In the genomic region with DNA sequence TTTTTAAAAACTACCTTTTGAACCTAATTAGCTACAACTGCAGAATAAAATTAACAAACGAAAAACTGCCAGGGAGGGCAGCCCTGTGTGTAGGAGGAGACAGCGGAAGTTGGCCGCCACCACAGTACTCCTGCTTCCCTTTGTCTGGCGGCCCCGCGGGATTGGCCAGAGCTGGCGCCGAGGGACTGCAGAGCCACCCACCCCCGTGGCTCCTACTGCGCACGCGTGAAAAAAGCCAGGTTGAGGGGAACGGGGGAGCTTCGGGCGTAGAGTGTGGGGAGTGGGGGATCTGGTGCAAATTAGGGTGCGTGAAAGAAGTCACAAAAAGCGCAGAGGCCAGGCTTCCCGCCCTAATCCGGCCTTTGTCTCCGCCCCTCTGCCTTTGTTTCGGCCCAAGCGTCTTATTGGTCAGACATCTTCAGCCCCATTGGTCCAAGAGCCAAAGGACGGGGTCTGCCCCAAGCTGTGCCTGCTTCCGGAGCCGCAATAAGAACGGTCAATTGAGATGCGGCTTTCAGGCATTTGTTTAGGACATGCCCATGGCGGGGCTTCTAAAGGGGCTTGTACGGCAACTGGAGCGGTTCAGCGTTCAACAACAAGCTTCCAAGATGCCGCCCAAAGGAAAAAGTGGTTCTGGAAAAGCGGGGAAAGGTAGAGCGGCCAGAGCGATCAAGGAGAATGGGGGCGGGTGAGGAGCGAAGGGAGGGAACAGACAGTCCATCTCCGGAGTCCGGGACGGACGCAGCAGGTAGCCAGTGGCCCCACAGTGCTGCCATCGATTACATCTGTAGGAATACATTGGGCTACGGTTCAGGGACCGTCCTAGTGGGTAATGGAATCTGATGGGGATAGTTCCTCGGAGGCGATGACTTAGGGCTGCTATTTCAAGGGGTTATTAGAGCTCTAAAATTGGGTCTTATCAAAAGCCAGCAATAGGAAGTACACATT, we compare ENCODE assay signal across 8 cellular contexts. TPM values are rescaled to one million over a fixed set of nuclear protein-coding genes. Genes with fewer than 3 reads are reported as not detected.
DNase-seq lines count a peak whose midpoint lies in the region; ATAC-seq and TF ChIP-seq lines count a peak whose summit lies in the region.

Gene PIN4 (plus strand): TSS at position 580 of the 948 bp plus-strand sequence. CDS start 29 bp downstream, at position 609.

- H3K4me1 ChIP-seq in DND-41 (ENCODE audit: insufficient read depth, low read length) (peaks cover 32% of the 10 kb centered on the region), GM23338 (ENCODE audit: insufficient read depth) (no peaks in the 10 kb centered on the region), fibroblast of lung (ENCODE audit: control insufficient read depth, extremely low read depth, insufficient read depth, low read length) (peaks cover 3% of the 10 kb centered on the region)
- H3K4me1 ChIP-seq in naive thymus-derived CD4-positive, alpha-beta T cell (ENCODE audit: control insufficient read depth in 2 of 2, insufficient read depth in 2 of 2, low read length in 2 of 2): peaks cover 8 to 19% of the 10 kb centered on the region in 2 donors

- peak; percentile 93 for ATAC-seq in DND-41 (ENCODE audit: insufficient read depth, low read depth)
- ATAC-seq in GM23338: peak; percentile 98
- peak; percentile 94 for ATAC-seq in naive thymus-derived CD4-positive, alpha-beta T cell
- ATAC-seq in stimulated activated naive B cell treated with anti-CD40 and anti-IgM and Interleukin-4, amounts not matched to agents 10 μg/mL and 1 μg/mL and 100 μg/mL, for 72 hours (replicated peaks): peak; percentile 94 to 95

- H3K9ac ChIP-seq in DND-41 (ENCODE audit: low read depth, low read length) (peak within 1 kb of the TSS; percentile 66), fibroblast of lung (ENCODE audit: insufficient read depth, low read length) (peak within 1 kb of the TSS; percentile 73)

- H3K36me3 Mint-ChIP-seq in GM23338 (ENCODE audit: low read depth): no peaks in the 10 kb centered on the region
- peaks cover 3% of the 10 kb centered on the region for H3K36me3 Mint-ChIP-seq in activated T-helper 1 cell treated with anti-CD3 and anti-CD28 coated beads, Interleukin-12 subunit alpha, Interleukin-12 subunit beta, Interleukin-2, Interleukin-4 antibody, amounts not matched to agents 30 ng/mL and 10 ng/mL and 1 ng/mL, durations not matched to agents 14 hours and 24 hours and 36 hours (ENCODE audit: low read depth)
- peaks cover 0 to 8% (median 4%) of the 10 kb centered on the region in 5 donors for H3K36me3 Mint-ChIP-seq in naive thymus-derived CD4-positive, alpha-beta T cell
- peaks cover 0 to 4% of the 10 kb centered on the region in 2 donors for H3K36me3 Mint-ChIP-seq in stimulated activated naive B cell treated with anti-CD40 and anti-IgM and Interleukin-4, amounts not matched to agents 10 μg/mL and 1 μg/mL and 100 μg/mL, for 72 hours

- H3K36me3 ChIP-seq in DND-41 (ENCODE audit: insufficient read depth, low read length) (peaks cover 6% of the 10 kb centered on the region; the same call in 1 of the 2 replicates), GM23338 (ENCODE audit: insufficient read depth) (no peaks in the 10 kb centered on the region), fibroblast of lung (ENCODE audit: control insufficient read depth, insufficient read depth, low read length) (no peaks in the 10 kb centered on the region)
- H3K36me3 ChIP-seq in naive thymus-derived CD4-positive, alpha-beta T cell (ENCODE audit: control insufficient read depth in 2 of 3, insufficient read depth in 3 of 3, low read length in 3 of 3): no peaks in the 10 kb centered on the region

- H3K27me3 ChIP-seq in DND-41 (ENCODE audit: insufficient read depth, low read length, poor library complexity) (no peaks in the 10 kb centered on the region), GM23338 (ENCODE audit: insufficient read depth) (no peaks in the 10 kb centered on the region), fibroblast of lung (ENCODE audit: control insufficient read depth, insufficient read depth, low read length) (no peaks in the 10 kb centered on the region)
- H3K27me3 ChIP-seq in naive thymus-derived CD4-positive, alpha-beta T cell (ENCODE audit: control insufficient read depth in 2 of 2, insufficient read depth in 2 of 2, low read length in 2 of 2): no peaks in the 10 kb centered on the region

- H3K27me3 Mint-ChIP-seq in GM23338 (ENCODE audit: insufficient read depth, low read depth, poor library complexity): no peaks in the 10 kb centered on the region
- no peaks in the 10 kb centered on the region for H3K27me3 Mint-ChIP-seq in activated T-helper 1 cell treated with anti-CD3 and anti-CD28 coated beads, Interleukin-12 subunit alpha, Interleukin-12 subunit beta, Interleukin-2, Interleukin-4 antibody, amounts not matched to agents 30 ng/mL and 10 ng/mL and 1 ng/mL, durations not matched to agents 14 hours and 24 hours and 36 hours (ENCODE audit: insufficient read depth)
- H3K27me3 Mint-ChIP-seq in naive thymus-derived CD4-positive, alpha-beta T cell: no peaks in the 10 kb centered on the region
- no peaks in the 10 kb centered on the region for H3K27me3 Mint-ChIP-seq in stimulated activated naive B cell treated with anti-CD40 and anti-IgM and Interleukin-4, amounts not matched to agents 10 μg/mL and 1 μg/mL and 100 μg/mL, for 72 hours

- intact Hi-C loops in activated T-helper 1 cell treated with anti-CD3 and anti-CD28 coated beads, Interleukin-12 subunit alpha, Interleukin-12 subunit beta, Interleukin-2, Interleukin-4 antibody, amounts not matched to agents 30 ng/mL and 10 ng/mL and 1 ng/mL, durations not matched to agents 14 hours and 24 hours and 36 hours (cut with micrococcal nuclease): loop anchor here (1.0 to 2.0 kb wide), 6 partner anchors 12 to 391 kb away; partner anchors contain the start of genes HDAC8, RPS4X and RTL5
- intact Hi-C loops in naive thymus-derived CD4-positive, alpha-beta T cell (cut with micrococcal nuclease): loop anchor here (1.0 to 10.0 kb wide), 10 partner anchors 12 to 392 kb away; partner anchors contain the start of genes ERCC6L (in 2 of the 2), RPS4X (in 2 of the 2) and RTL5 (in 1 of the 2)

- POLR2A ChIA-PET in naive thymus-derived CD4-positive, alpha-beta T cell (lab: Charles Lee): interaction anchor here (1.0 to 2.4 kb wide), 8 partner anchors 9 to 125 kb away, joined by 3 to 12 read pairs (median 3); partner anchors contain the start of gene RPS4X

- H2AFZ ChIP-seq in DND-41 (ENCODE audit: low read depth, low read length) (peak within 1 kb of the TSS; percentile 79), GM23338 (no peak within 1 kb of the TSS), fibroblast of lung (ENCODE audit: low read length) (peak within 1 kb of the TSS; percentile 73)

- no peaks in the 10 kb centered on the region; the same call in 1 of the 2 replicates for H4K20me1 ChIP-seq in DND-41 (ENCODE audit: insufficient read depth, low read length)
- H4K20me1 ChIP-seq in GM23338 (replicated peaks; ENCODE audit: insufficient read depth): no peaks in the 10 kb centered on the region
- H4K20me1 ChIP-seq in fibroblast of lung (ENCODE audit: control insufficient read depth, extremely low read depth, insufficient read depth, low read length): no peaks in the 10 kb centered on the region

- H3K27ac ChIP-seq in DND-41 (ENCODE audit: low read length): peak within 1 kb of the TSS; percentile 97
- peak within 1 kb of the TSS; percentile 87 for H3K27ac ChIP-seq in GM23338 (ENCODE audit: low read depth)
- peak within 1 kb of the TSS; percentile 73 for H3K27ac ChIP-seq in fibroblast of lung (ENCODE audit: insufficient read depth, low read length)
- H3K27ac ChIP-seq in naive thymus-derived CD4-positive, alpha-beta T cell (ENCODE audit: low read depth, low read length): peak within 1 kb of the TSS; percentile 74

- H3K79me2 ChIP-seq in DND-41 (ENCODE audit: insufficient read depth, low read length) (peaks cover 35% of the 10 kb centered on the region), GM23338 (replicated peaks; ENCODE audit: insufficient read depth) (peaks cover 15% of the 10 kb centered on the region), fibroblast of lung (ENCODE audit: control insufficient read depth, insufficient read depth, low read length) (peaks cover 15% of the 10 kb centered on the region)

- H3K27ac Mint-ChIP-seq in GM23338: no peak within 1 kb of the TSS
- no peak within 1 kb of the TSS for H3K27ac Mint-ChIP-seq in activated T-helper 1 cell treated with anti-CD3 and anti-CD28 coated beads, Interleukin-12 subunit alpha, Interleukin-12 subunit beta, Interleukin-2, Interleukin-4 antibody, amounts not matched to agents 30 ng/mL and 10 ng/mL and 1 ng/mL, durations not matched to agents 14 hours and 24 hours and 36 hours
- peak within 1 kb of the TSS in 1 of 9 donors; percentile 4 for H3K27ac Mint-ChIP-seq in naive thymus-derived CD4-positive, alpha-beta T cell
- H3K27ac Mint-ChIP-seq in stimulated activated naive B cell treated with anti-CD40 and anti-IgM and Interleukin-4, amounts not matched to agents 10 μg/mL and 1 μg/mL and 100 μg/mL, for 72 hours: no peak within 1 kb of the TSS

- TF ChIP-seq CTCF in DND-41 (IDR thresholded peaks at IDR 0.05; ENCODE audit: borderline replicate concordance, extremely low read depth, low read length, poor library complexity, severe bottlenecking) (no peak), GM23338 (conservative IDR thresholded peaks at IDR 0.05; ENCODE audit: low read depth in 2 of 2) (no peak), fibroblast of lung (conservative IDR thresholded peaks at IDR 0.05 in 1 of 2, IDR thresholded peaks at IDR 0.05 in 1 of 2; ENCODE audit: low read depth in 1 of 2, low read length in 2 of 2) (no peak)

- H3K4me2 ChIP-seq in DND-41 (ENCODE audit: insufficient read depth, low read length) (peak within 1 kb of the TSS; percentile 86), GM23338 (peak within 1 kb of the TSS; percentile 77), fibroblast of lung (ENCODE audit: extremely low read depth, insufficient read depth, low read length) (peak within 1 kb of the TSS; percentile 78)

- CTCF ChIA-PET in naive thymus-derived CD4-positive, alpha-beta T cell (lab: Charles Lee): interaction anchor here (0.6 to 1.6 kb wide), 3 partner anchors 12 to 96 kb away, joined by 3 to 4 read pairs (median 4); partner anchors contain the start of gene RPS4X

- no peak within 1 kb of the TSS for H3K4me3 Mint-ChIP-seq in GM23338
- H3K4me3 Mint-ChIP-seq in activated T-helper 1 cell treated with anti-CD3 and anti-CD28 coated beads, Interleukin-12 subunit alpha, Interleukin-12 subunit beta, Interleukin-2, Interleukin-4 antibody, amounts not matched to agents 30 ng/mL and 10 ng/mL and 1 ng/mL, durations not matched to agents 14 hours and 24 hours and 36 hours: no peak within 1 kb of the TSS
- H3K4me3 Mint-ChIP-seq in naive thymus-derived CD4-positive, alpha-beta T cell: no peak within 1 kb of the TSS
- no peak within 1 kb of the TSS for H3K4me3 Mint-ChIP-seq in stimulated activated naive B cell treated with anti-CD40 and anti-IgM and Interleukin-4, amounts not matched to agents 10 μg/mL and 1 μg/mL and 100 μg/mL, for 72 hours

- H3K9me3 ChIP-seq in DND-41 (ENCODE audit: insufficient read depth, low read length, severe bottlenecking) (no peaks in the 10 kb centered on the region), fibroblast of lung (ENCODE audit: control insufficient read depth, insufficient read depth, low read depth, low read length) (no peaks in the 10 kb centered on the region)
- no peaks in the 10 kb centered on the region for H3K9me3 ChIP-seq in naive thymus-derived CD4-positive, alpha-beta T cell (ENCODE audit: control insufficient read depth in 2 of 3, low read length in 3 of 3)

- H3K4me1 Mint-ChIP-seq in GM23338: no peaks in the 10 kb centered on the region; the same call in 2 of the 3 replicates
- H3K4me1 Mint-ChIP-seq in activated T-helper 1 cell treated with anti-CD3 and anti-CD28 coated beads, Interleukin-12 subunit alpha, Interleukin-12 subunit beta, Interleukin-2, Interleukin-4 antibody, amounts not matched to agents 30 ng/mL and 10 ng/mL and 1 ng/mL, durations not matched to agents 14 hours and 24 hours and 36 hours (ENCODE audit: low read depth): peaks cover 16% of the 10 kb centered on the region
- H3K4me1 Mint-ChIP-seq in naive thymus-derived CD4-positive, alpha-beta T cell: peaks cover 4 to 24% (median 16%) of the 10 kb centered on the region in 7 donors
- H3K4me1 Mint-ChIP-seq in stimulated activated naive B cell treated with anti-CD40 and anti-IgM and Interleukin-4, amounts not matched to agents 10 μg/mL and 1 μg/mL and 100 μg/mL, for 72 hours: peaks cover 0 to 3% of the 10 kb centered on the region in 2 donors

- peaks cover 13% of the 10 kb centered on the region; the same call in 2 of the 3 replicates for H3K9me3 Mint-ChIP-seq in GM23338
- no peaks in the 10 kb centered on the region for H3K9me3 Mint-ChIP-seq in activated T-helper 1 cell treated with anti-CD3 and anti-CD28 coated beads, Interleukin-12 subunit alpha, Interleukin-12 subunit beta, Interleukin-2, Interleukin-4 antibody, amounts not matched to agents 30 ng/mL and 10 ng/mL and 1 ng/mL, durations not matched to agents 14 hours and 24 hours and 36 hours
- no peaks in the 10 kb centered on the region for H3K9me3 Mint-ChIP-seq in naive thymus-derived CD4-positive, alpha-beta T cell
- no peaks in the 10 kb centered on the region for H3K9me3 Mint-ChIP-seq in stimulated activated naive B cell treated with anti-CD40 and anti-IgM and Interleukin-4, amounts not matched to agents 10 μg/mL and 1 μg/mL and 100 μg/mL, for 72 hours

- H3K4me3 ChIP-seq in DND-41 (ENCODE audit: low read depth in 1 of 2, low read length in 2 of 2) (peak within 1 kb of the TSS; percentile 43 to 81; a peak in 3 of 4 replicates), GM23338 (peak within 1 kb of the TSS; percentile 76), fibroblast of lung (replicated peaks in 1 of 4; ENCODE audit: control extremely low read depth in 1 of 4, insufficient read depth in 1 of 4, low read depth in 3 of 4, low read length in 4 of 4) (peak within 1 kb of the TSS; percentile 82 to 90 (median 84))
- H3K4me3 ChIP-seq in naive thymus-derived CD4-positive, alpha-beta T cell (ENCODE audit: low read length): peak within 1 kb of the TSS; percentile 65

- no peaks in the 10 kb centered on the region for H3F3A ChIP-seq in GM23338 (replicated peaks; ENCODE audit: low read depth)

- no peaks in the 10 kb centered on the region for H3K9me2 ChIP-seq in GM23338 (ENCODE audit: insufficient read depth)

- peak; percentile 95 for DNase-seq in DND-41
- peak; percentile 95 for DNase-seq in GM23338 (ENCODE audit: low spot score)
- peak; percentile 91 for DNase-seq in Kasumi-1 (lab: John Stamatoyannopoulos, UW)
- DNase-seq in RKO (ENCODE audit: low spot score): peak; percentile 95
- peak; percentile 76 for DNase-seq in activated T-helper 1 cell treated with anti-CD3 and anti-CD28 coated beads, Interleukin-12 subunit alpha, Interleukin-12 subunit beta, Interleukin-2, Interleukin-4 antibody, amounts not matched to agents 30 ng/mL and 10 ng/mL and 1 ng/mL, durations not matched to agents 14 hours and 24 hours and 36 hours (ENCODE audit: low spot score)
- peak; percentile 97 to 98 for DNase-seq in fibroblast of lung (ENCODE audit: low read depth in 2 of 2)
- DNase-seq in naive thymus-derived CD4-positive, alpha-beta T cell: peak; percentile 55 to 83 (median 77)
- peak; percentile 93 for DNase-seq in stimulated activated naive B cell treated with anti-CD40 and anti-IgM and Interleukin-4, amounts not matched to agents 10 μg/mL and 1 μg/mL and 100 μg/mL, for 72 hours

RNA-seq across cellular contexts. Expression of gene PIN4, which starts in this region (rescaled TPM):
- total RNA-seq in GM23338 (2014; rRNA removed; shearing (Covaris generic)): 3.5 and 7.2 TPM in 2 replicates
- 72.5 and 80.6 TPM in 2 replicates for polyA plus RNA-seq in GM23338 (2016; fragmentation: Nextera tagmentation; extraction: Ambion mirVana)
- total RNA-seq in activated T-helper 1 cell treated with anti-CD3 and anti-CD28 coated beads, Interleukin-12 subunit alpha, Interleukin-12 subunit beta, Interleukin-2, Interleukin-4 antibody, amounts not matched to agents 30 ng/mL and 10 ng/mL and 1 ng/mL, durations not matched to agents 14 hours and 24 hours and 36 hours: 10.2 and 13.3 TPM in 2 replicates
- total RNA-seq in fibroblast of lung: 5.1 and 19.8 TPM in 2 replicates
- 22.0 and 30.9 TPM in 2 replicates for polyA plus RNA-seq in fibroblast of lung
- 34.8 and 39.2 TPM in 2 replicates for polyA plus RNA-seq in fibroblast of lung (2012)
- not detected in 2 replicates for polyA minus RNA-seq in fibroblast of lung (ENCODE audit: low replicate concordance)
- total RNA-seq in naive thymus-derived CD4-positive, alpha-beta T cell: 10 to 100 TPM in 2 of 5 experiments, 1 to 10 TPM in 3; 2.0 to 13.6 (median 9.5) TPM
- polyA plus RNA-seq in naive thymus-derived CD4-positive, alpha-beta T cell: 10 to 100 TPM; 16.6 to 30.9 TPM

Comparison
In these comparisons a context has a peak if more than half of its experiments do, and no peak if none do; other contexts are left out.
1. Peak in every context shown above with its lines: DNase-seq, ATAC-seq, H3K4me3 ChIP-seq and H3K27ac ChIP-seq.